In genomic region chr12:124225730-124226129, GRCh38 we compare ENCODE assay signal across 30 cellular contexts.
"Had no signal": no experiment of that assay in that cellular context is flagged by ENCODE, and none has a peak within 500 bp of the region (broad histone marks: within the 10 kb centered on the region; RNA-seq: fewer than 3 reads in every experiment).

No MANE protein-coding gene starts in this region.

- H3K36me3 ChIP-seq: adrenal gland, ascending aorta, brain microvascular endothelial cell, breast epithelium, cardiac muscle cell had no signal

- H3K27me3 ChIP-seq: adrenal gland, ascending aorta, body of pancreas, brain microvascular endothelial cell, breast epithelium, cardiac muscle cell had no signal

- H3K4me1 ChIP-seq: adrenal gland, ascending aorta, body of pancreas, breast epithelium had no signal

- H3K4me3 ChIP-seq: adrenal gland, ascending aorta, body of pancreas, breast epithelium, cardiac muscle cell had no signal

- H3K27ac ChIP-seq: adrenal gland, ascending aorta, body of pancreas, brain microvascular endothelial cell, breast epithelium, cardiac muscle cell had no signal

- DNase-seq: activated effector memory CD4-positive, alpha-beta T cell treated with anti-CD3 and anti-CD28 coated beads, Interleukin-2, amount 50 U/mL, for 16 hours; activated effector memory CD4-positive, alpha-beta T cell treated with Interleukin-2 at 50 U/mL for 16 hours; activated gamma-delta T cell; activated gamma-delta T cell treated with Interleukin-2 at 50 U/mL for 16 hours; activated naive CD4-positive, alpha-beta T cell; activated naive CD4-positive, alpha-beta T cell treated with anti-CD3 and anti-CD28 coated beads for 36 hours; activated naive CD4-positive, alpha-beta T cell treated with anti-CD3 and anti-CD28 coated beads, Interleukin-2, amount 10 ng/mL, durations not matched to agents 7 days and 5 days; activated naive CD4-positive, alpha-beta T cell treated with anti-CD3 and anti-CD28 coated beads, Interleukin-2, amount 50 U/mL, for 16 hours; activated naive CD4-positive, alpha-beta T cell treated with Interleukin-2 at 50 U/mL for 16 hours; activated naive CD8-positive, alpha-beta T cell treated with anti-CD3 and anti-CD28 coated beads for 36 hours; activated naive CD8-positive, alpha-beta T cell treated with anti-CD3 and anti-CD28 coated beads, Interleukin-2, amount 10 ng/mL, durations not matched to agents 7 days and 5 days; activated naive CD8-positive, alpha-beta T cell treated with anti-CD3 and anti-CD28 coated beads, Interleukin-2, amount 50 U/mL, for 24 hours; activated T-cell treated with anti-CD3 and anti-CD28 coated beads, Interleukin-2, amount 50 U/mL, for 1 hour; activated T-cell treated with anti-CD3 and anti-CD28 coated beads, Interleukin-2, amount 50 U/mL, for 24 hours; activated T-cell treated with anti-CD3 and anti-CD28 coated beads, Interleukin-2, amount 50 U/mL, for 4 hours; activated T-cell treated with anti-CD3 and anti-CD28 coated beads, Interleukin-2, amount 50 U/mL, for 48 hours; activated T-cell treated with anti-CD3 and anti-CD28 coated beads, Interleukin-2, amount 50 U/mL, for 72 hours; adrenal gland; amniotic stem cell; amygdala; anterior cingulate cortex; aorta; body of pancreas; brain microvascular endothelial cell; caudate nucleus; central memory CD4-positive, alpha-beta T cell; cerebellar nuclear complex had no signal

- H3K9me3 ChIP-seq: adrenal gland, ascending aorta, body of pancreas, breast epithelium had no signal
